ENCODE assay signal across 9 cellular contexts in the genomic region with DNA sequence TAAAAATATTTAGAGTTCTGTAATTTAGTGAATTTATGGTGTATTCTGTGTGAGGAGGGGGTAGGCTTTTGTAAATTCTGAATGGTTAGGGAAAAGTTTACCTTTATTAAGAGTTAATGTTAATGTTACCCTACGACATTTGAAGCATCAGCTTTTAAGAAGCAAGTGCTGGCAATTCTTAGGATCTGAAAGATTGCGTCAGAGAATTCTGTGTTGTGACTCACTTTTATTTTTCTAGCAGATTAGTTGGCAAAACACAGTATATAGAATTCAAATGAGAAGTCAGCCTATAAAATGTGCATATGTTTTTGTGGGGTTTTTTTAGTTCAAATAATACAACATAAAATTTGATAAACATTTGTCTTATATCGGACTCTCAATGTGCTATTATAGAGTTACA.
DNase-seq lines count a peak whose midpoint lies in the region; ATAC-seq, FAIRE-seq and TF ChIP-seq lines count a peak whose summit lies in the region.
"Had no signal": no experiment of that assay in that cellular context is flagged by ENCODE, and none has a peak within 500 bp of the region (broad histone marks: within the 10 kb centered on the region; RNA-seq: fewer than 3 reads in every experiment).

No MANE protein-coding gene starts in this region.

- H4K91ac ChIP-seq in mesenchymal stem cell (ENCODE audit: low read length): no peak overlapping the region

- TF ChIP-seq EP300 in K562 (IDR thresholded peaks at IDR 0.05; ENCODE audit: low read length): no peak

- H3K4me1 ChIP-seq in K562 (replicated peaks in 1 of 2; ENCODE audit: control insufficient read depth in 2 of 2, insufficient read depth in 2 of 2, low read length in 2 of 2) (no peaks in the 10 kb centered on the region), mesenchymal stem cell (ENCODE audit: control insufficient read depth, insufficient read depth, low read depth, low read length) (peaks cover 3% of the 10 kb centered on the region)

- no TSS peak for BruUV-seq in K562 (replicated peaks; lab: Mats Ljungman, UMichigan)

- H2AFZ ChIP-seq in K562 (ENCODE audit: low read depth, low read length) (no peak overlapping the region), mesenchymal stem cell (ENCODE audit: low read depth, low read length) (no peak overlapping the region)

- no peak overlapping the region for H2BK5ac ChIP-seq in mesenchymal stem cell (ENCODE audit: low read depth, low read length, poor library complexity, severe bottlenecking)

- intact Hi-C loops in K562 (cut with micrococcal nuclease): no loop called here

- H3K4me3 ChIP-seq in K562 (no peak overlapping the region), mesenchymal stem cell (ENCODE audit: insufficient read depth in 1 of 2, low read depth in 1 of 2, low read length in 2 of 2) (peak overlapping the region in 1 of 2 experiments; percentile 55)

- ATAC-seq in K562 (no peak), GM21737 (IDR thresholded peaks at IDR 0.05; ENCODE audit: unreplicated experiment) (no peak)

- no peak for TF ChIP-seq RAD21 in K562 (CRISPR knock-in tag; conservative IDR thresholded peaks at IDR 0.05 in 1 of 2, IDR thresholded peaks at IDR 0.05 in 1 of 2)

- H3K27me3 ChIP-seq in K562 (ENCODE audit: control insufficient read depth in 2 of 2, insufficient read depth in 2 of 2, low read length in 2 of 2) (no peaks in the 10 kb centered on the region), mesenchymal stem cell (ENCODE audit: control insufficient read depth in 1 of 2, insufficient read depth in 1 of 2, low read length in 2 of 2) (no peaks in the 10 kb centered on the region)

- CTCF ChIA-PET in K562 (lab: Yijun Ruan, JAX; ENCODE audit: low intra/inter-chr PET ratio): no interaction called here

- H3K14ac ChIP-seq in mesenchymal stem cell (ENCODE audit: low read length in 2 of 2): no peak overlapping the region

- in situ Hi-C loops in K562 (cut with MboI): no loop called here

- DNase-seq in AG09319 (ENCODE audit: extremely low read depth, low read depth) (peak; percentile 27), HTR-8/SVneo (ENCODE audit: insufficient read length, low spot score) (peak; percentile 23), K562 (ENCODE audit: extremely low read depth in 1 of 4, low spot score in 3 of 4) (no peak), mesenchymal stem cell (peak; percentile 76), activated gamma-delta T cell (lab: John Stamatoyannopoulos, UW) (no peak), amygdala (lab: John Stamatoyannopoulos, UW) (no peak)
- no peak for DNase-seq in stimulated activated CD4-positive, alpha-beta T cell treated with anti-CD3 and anti-CD28 coated beads, Interleukin-4, amount 100 ng/mL, for 24 hours
- DNase-seq: cerebellar nuclear complex had no signal

- H3K27ac ChIP-seq in K562 (ENCODE audit: extremely low read depth, low read depth, low read length) (no peak overlapping the region; the same call in 2 of the 3 replicates), mesenchymal stem cell (ENCODE audit: low read length, poor library complexity, severe bottlenecking) (no peak overlapping the region)

- H3K9me3 ChIP-seq in K562 (replicated peaks; ENCODE audit: control insufficient read depth, insufficient read depth, low read depth, low read length) (no peaks in the 10 kb centered on the region), mesenchymal stem cell (ENCODE audit: control insufficient read depth, low read length) (no peaks in the 10 kb centered on the region)

- H3K4ac ChIP-seq in mesenchymal stem cell (ENCODE audit: low read depth in 1 of 2, low read length in 2 of 2): no peak overlapping the region

- POLR2A ChIA-PET in K562 (lab: Yijun Ruan, JAX): interaction anchor here (0.6 to 1.5 kb wide), 2 partner anchors 13 to 204 kb away, joined by 4 to 5 read pairs; no protein-coding TSS in a partner anchor

- WGBS in K562 (ENCODE audit: insufficient coverage, low coverage, missing lambda C conversion rate): 82% methylated on average over 3 of the region's 3 CpGs
- 83% methylated on average over 2 of the region's 3 CpGs for WGBS in mesenchymal stem cell

- no peak overlapping the region for H3K4me2 ChIP-seq in K562 (ENCODE audit: insufficient read depth, low read length)
- H3K4me2 ChIP-seq in mesenchymal stem cell (ENCODE audit: low read length, poor library complexity, severe bottlenecking): no peak overlapping the region

- no peak overlapping the region for H2BK15ac ChIP-seq in mesenchymal stem cell (ENCODE audit: low read depth, poor library complexity, severe bottlenecking)

- no peak for FAIRE-seq in HTR-8/SVneo (lab: Jason Lieb, UNC)
- FAIRE-seq in K562 (lab: Jason Lieb, UNC): no peak

- H2BK120ac ChIP-seq in mesenchymal stem cell (ENCODE audit: low read depth, low read length): no peak overlapping the region

- H3K79me2 ChIP-seq in K562 (ENCODE audit: control insufficient read depth, insufficient read depth, low read length): peaks cover 50% of the 10 kb centered on the region

- no peak for TF ChIP-seq CTCF in AG09319 (IDR thresholded peaks at IDR 0.05; ENCODE audit: low read depth, low read length)
- no peak for TF ChIP-seq CTCF in K562 (IDR thresholded peaks at IDR 0.05 in 2 of 3, conservative IDR thresholded peaks at IDR 0.05 in 1 of 3; ENCODE audit: insufficient read depth in 2 of 3, low read depth in 1 of 3, low read length in 3 of 3)

- no peaks in the 10 kb centered on the region for H3K9me1 ChIP-seq in K562 (ENCODE audit: control insufficient read depth, insufficient read depth, low read length)

- H3K79me1 ChIP-seq in mesenchymal stem cell (replicated peaks; ENCODE audit: low read length, poor library complexity, severe bottlenecking): peaks cover 10% of the 10 kb centered on the region

- no peaks in the 10 kb centered on the region for H4K20me1 ChIP-seq in K562 (replicated peaks; ENCODE audit: control insufficient read depth, insufficient read depth, low read length)

- H2AK5ac ChIP-seq in mesenchymal stem cell (ENCODE audit: low read length, severe bottlenecking): no peak overlapping the region

- no peak overlapping the region for H3K9ac ChIP-seq in K562 (ENCODE audit: insufficient read depth in 1 of 2, low read depth in 2 of 2, low read length in 2 of 2)
- peak overlapping the region; percentile 81 for H3K9ac ChIP-seq in mesenchymal stem cell (ENCODE audit: low read length)

- no peak overlapping the region for H2BK12ac ChIP-seq in mesenchymal stem cell (ENCODE audit: low read length in 2 of 2)

- TF ChIP-seq POLR2A in K562 (conservative IDR thresholded peaks at IDR 0.05): no peak

- no peak overlapping the region for H3K23ac ChIP-seq in mesenchymal stem cell (ENCODE audit: low read length in 2 of 2)

- H3K36me3 ChIP-seq in K562 (ENCODE audit: control insufficient read depth, insufficient read depth, low read length) (peaks cover 6% of the 10 kb centered on the region; the same call in 2 of the 3 replicates), mesenchymal stem cell (ENCODE audit: control insufficient read depth in 1 of 2, insufficient read depth in 2 of 2, low read depth in 1 of 2, low read length in 2 of 2) (peaks cover 0 to 3% of the 10 kb centered on the region in 2 experiments)

- H3K18ac ChIP-seq in mesenchymal stem cell (ENCODE audit: low read depth in 1 of 2, low read length in 2 of 2): no peak overlapping the region

- no peak overlapping the region for H4K8ac ChIP-seq in mesenchymal stem cell (ENCODE audit: low read length)

TF ChIP-seq in K562, 482 proteins besides CTCF, POLR2A, EP300 and RAD21:
- TF ChIP-seq FOSL1 (tag; conservative IDR thresholded peaks at IDR 0.05): 0 out of 2 replicates have a peak, but pooled peaks have one; percentile 16
- no peak for TF ChIP-seq CBFB (CRISPR knock-in tag; IDR thresholded peaks at IDR 0.05)
- TF ChIP-seq ATF3 (IDR thresholded peaks at IDR 0.05): peak; percentile 56
- TF ChIP-seq ATF3 (CRISPR knock-in tag; conservative IDR thresholded peaks at IDR 0.05): no peak
- TF ChIP-seq CEBPG (CRISPR knock-in tag; IDR thresholded peaks at IDR 0.05): 0 out of 2 replicates have a peak, but pooled peaks have one; percentile 9
- TF ChIP-seq CEBPG (tag; conservative IDR thresholded peaks at IDR 0.05 in 1 of 2, IDR thresholded peaks at IDR 0.05 in 1 of 2): peak; percentile 24 to 80; a peak in 3 of 4 replicates
- TF ChIP-seq CEBPB (tag; IDR thresholded peaks at IDR 0.05): peak; percentile 67

Comparison
In these comparisons a context has a peak if more than half of its experiments do, and no peak if none do; other contexts are left out.
1. DNase-seq: peak in AG09319 (single experiment), HTR-8/SVneo (single experiment) and mesenchymal stem cell (single experiment); none in K562 (0 of 4), stimulated activated CD4-positive, alpha-beta T cell treated with anti-CD3 and anti-CD28 coated beads, Interleukin-4, amount 100 ng/mL, for 24 hours (single experiment), activated gamma-delta T cell (single experiment) and amygdala (0 of 56).